In genomic region chr1:8782001-8782620, GRCh38 we compare ENCODE assay signal across 16 cellular contexts.
"Had no signal": no experiment of that assay in that cellular context is flagged by ENCODE, and none has a peak within 500 bp of the region (broad histone marks: within the 10 kb centered on the region; RNA-seq: fewer than 3 reads in every experiment).

No MANE protein-coding gene starts in this region.

- H3K27me3 Mint-ChIP-seq: activated CD4-positive, alpha-beta T cell treated with anti-CD3 and anti-CD28 coated beads, Interleukin-2, amount 10 ng/mL, durations not matched to agents 7 days and 5 days; activated T-cell treated with anti-CD3 and anti-CD28 coated beads, Interleukin-2, amount 50 U/mL, for 24 hours; stimulated activated naive CD8-positive, alpha-beta T cell treated with anti-CD3 and anti-CD28 coated beads, Interleukin-15, Interleukin-2, amounts not matched to agents 100 ng/mL and 50 ng/mL, for 24 hours had no signal

- H3K4me3 ChIP-seq: lung, prostate gland, right atrium auricular region, suprapubic skin, transverse colon, vagina had no signal

- H3K9me3 ChIP-seq: prostate gland, right atrium auricular region, suprapubic skin, transverse colon, vagina had no signal

- ATAC-seq: activated CD4-positive, CD25-positive, alpha-beta regulatory T cell treated with anti-CD3 and anti-CD28 coated beads, Interleukin-2, amount 50 U/mL, for 24 hours; activated CD8-positive, alpha-beta T cell treated with anti-CD3 and anti-CD28 coated beads, Interleukin-2, amount 10 ng/mL, durations not matched to agents 7 days and 5 days had no signal

- H3K36me3 ChIP-seq: prostate gland, right atrium auricular region, suprapubic skin, transverse colon, vagina had no signal

- H3K27me3 ChIP-seq: right atrium auricular region, suprapubic skin, transverse colon, vagina had no signal

- H3K9me3 Mint-ChIP-seq: activated CD4-positive, alpha-beta T cell treated with anti-CD3 and anti-CD28 coated beads, Interleukin-2, amount 10 ng/mL, durations not matched to agents 7 days and 5 days; activated naive CD4-positive, alpha-beta T cell treated with anti-CD3 and anti-CD28 coated beads for 36 hours; activated T-cell treated with anti-CD3 and anti-CD28 coated beads, Interleukin-2, amount 50 U/mL, for 24 hours; stimulated activated naive CD8-positive, alpha-beta T cell treated with anti-CD3 and anti-CD28 coated beads, Interleukin-15, Interleukin-2, amounts not matched to agents 100 ng/mL and 50 ng/mL, for 24 hours had no signal

- H3K4me1 ChIP-seq: right atrium auricular region, suprapubic skin, vagina had no signal

- H3K27ac Mint-ChIP-seq: activated CD4-positive, alpha-beta T cell treated with anti-CD3 and anti-CD28 coated beads, Interleukin-2, amount 10 ng/mL, durations not matched to agents 7 days and 5 days; activated CD8-positive, alpha-beta T cell treated with anti-CD3 and anti-CD28 coated beads, Interleukin-2, amount 10 ng/mL, durations not matched to agents 7 days and 5 days; activated naive CD4-positive, alpha-beta T cell treated with anti-CD3 and anti-CD28 coated beads for 36 hours; activated T-cell treated with anti-CD3 and anti-CD28 coated beads, Interleukin-2, amount 50 U/mL, for 24 hours; stimulated activated naive CD8-positive, alpha-beta T cell treated with anti-CD3 and anti-CD28 coated beads, Interleukin-15, Interleukin-2, amounts not matched to agents 100 ng/mL and 50 ng/mL, for 24 hours had no signal

- H3K27ac ChIP-seq: prostate gland, right atrium auricular region, suprapubic skin, transverse colon, vagina had no signal

- DNase-seq: activated CD4-positive, alpha-beta T cell treated with anti-CD3 and anti-CD28 coated beads, Interleukin-2, amount 10 ng/mL, durations not matched to agents 7 days and 5 days; activated CD8-positive, alpha-beta T cell treated with anti-CD3 and anti-CD28 coated beads, Interleukin-2, amount 10 ng/mL, durations not matched to agents 7 days and 5 days; activated naive CD4-positive, alpha-beta T cell treated with anti-CD3 and anti-CD28 coated beads for 36 hours; activated T-cell treated with anti-CD3 and anti-CD28 coated beads, Interleukin-2, amount 50 U/mL, for 24 hours; erythroblast; occipital lobe; stimulated activated CD4-positive, alpha-beta T cell treated with anti-CD3 and anti-CD28 coated beads, Interleukin-2, amount 100 ng/mL, for 48 hours; T1000; transverse colon had no signal

- H3K4me3 Mint-ChIP-seq: activated CD4-positive, alpha-beta T cell treated with anti-CD3 and anti-CD28 coated beads, Interleukin-2, amount 10 ng/mL, durations not matched to agents 7 days and 5 days; activated CD8-positive, alpha-beta T cell treated with anti-CD3 and anti-CD28 coated beads, Interleukin-2, amount 10 ng/mL, durations not matched to agents 7 days and 5 days; activated naive CD4-positive, alpha-beta T cell treated with anti-CD3 and anti-CD28 coated beads for 36 hours; activated T-cell treated with anti-CD3 and anti-CD28 coated beads, Interleukin-2, amount 50 U/mL, for 24 hours; stimulated activated naive CD8-positive, alpha-beta T cell treated with anti-CD3 and anti-CD28 coated beads, Interleukin-15, Interleukin-2, amounts not matched to agents 100 ng/mL and 50 ng/mL, for 24 hours had no signal
